Comparison of ENCODE assay signal across 8 cellular contexts in the genomic region with DNA sequence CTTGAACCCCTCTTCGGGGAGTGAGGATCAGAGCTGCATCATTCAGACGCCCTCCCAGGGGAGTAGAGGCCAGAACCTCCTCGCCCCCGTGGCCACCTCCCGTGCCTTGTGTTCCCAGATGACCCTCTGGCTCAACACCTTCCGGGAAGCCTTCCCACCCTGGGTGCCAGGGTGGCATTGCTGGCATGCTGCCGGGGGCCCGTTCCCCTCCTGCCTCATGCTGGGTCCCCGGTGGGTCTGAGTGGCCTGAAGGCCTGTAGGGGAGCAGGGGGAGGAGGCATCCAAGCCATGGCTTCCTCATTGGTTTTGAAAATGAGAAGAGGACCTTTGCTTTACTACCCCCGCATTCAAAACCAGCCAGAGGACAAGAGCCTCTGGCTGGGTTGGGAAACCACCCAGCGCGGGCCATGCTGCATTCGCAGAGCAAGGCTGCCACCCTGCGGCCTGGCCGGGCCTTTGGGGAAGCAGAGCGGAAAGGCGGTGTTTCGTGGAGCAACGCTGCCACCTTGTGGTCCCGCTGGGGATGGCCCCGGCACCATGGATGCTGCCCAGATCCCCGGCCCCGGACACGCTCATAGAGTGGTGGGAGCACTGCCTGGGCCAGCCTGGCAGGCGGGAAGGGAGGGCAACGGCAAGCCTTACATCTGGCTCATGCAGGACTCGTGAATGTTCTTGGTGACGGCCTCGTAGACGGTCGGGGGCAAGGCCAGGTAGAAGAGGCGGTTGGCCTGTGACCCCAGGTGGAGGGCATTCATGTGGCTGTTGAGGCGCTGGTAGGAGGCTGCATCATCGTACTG. TPM values are rescaled to one million over a fixed set of nuclear protein-coding genes. Genes with fewer than 3 reads are reported as not detected.
A peak's percentile ranks its signal among the peaks of the same experiment; 100 is the strongest.
DNase-seq lines count a peak whose midpoint lies in the region; ATAC-seq, FAIRE-seq and TF ChIP-seq lines count a peak whose summit lies in the region.

No MANE protein-coding gene starts in this region.

- H3K4me2 ChIP-seq in MM.1S (ENCODE audit: low read depth, low read length): peak overlapping the region; percentile 13; the same call in 1 of the 2 replicates

- intact Hi-C loops in ovary (cut with DNase I): loop anchor here in 1 of 4 donors (5.0 kb wide), 1 partner anchor 132 kb away; no protein-coding TSS in a partner anchor

- TF ChIP-seq EP300 in ovary (IDR thresholded peaks at IDR 0.05) (no peak), tibial nerve (IDR thresholded peaks at IDR 0.05) (peak in 1 of 2 donors; percentile 78)

- peak; percentile 20 for TF ChIP-seq POLR2A in ovary (IDR thresholded peaks at IDR 0.05)
- no peak for TF ChIP-seq POLR2A in tibial nerve (IDR thresholded peaks at IDR 0.05)

- peaks cover 4% of the 10 kb centered on the region for H3K4me1 ChIP-seq in MM.1S (ENCODE audit: low read length)
- H3K4me1 ChIP-seq in foreskin keratinocyte: no peaks in the 10 kb centered on the region
- H3K4me1 ChIP-seq in ovary (ENCODE audit: insufficient read depth): peaks cover 3% of the 10 kb centered on the region
- H3K4me1 ChIP-seq in tibial nerve: peaks cover 0 to 11% (median 2%) of the 10 kb centered on the region in 4 donors

- H3K4me3 ChIP-seq in H7 (ENCODE audit: insufficient read depth, low read depth, low read length) (no peak overlapping the region), MM.1S (ENCODE audit: low read length) (no peak overlapping the region), ovary (no peak overlapping the region), tibial nerve (no peak overlapping the region)

- DNase-seq in H7: peak; percentile 95
- DNase-seq in MM.1S: peak; percentile 82
- DNase-seq in SIG-M5 treated with dmso at 0.1 percent for 504 hours (lab: John Stamatoyannopoulos, UW; ENCODE audit: unreplicated experiment): peak; percentile 76
- peak; percentile 72 for DNase-seq in activated effector memory CD4-positive, alpha-beta T cell treated with Interleukin-2 at 50 U/mL for 16 hours
- peak in 1 of 2 donors; percentile 25 for DNase-seq in foreskin keratinocyte
- DNase-seq in ovary: peak; percentile 87 to 93 (median 92)
- peak; percentile 70 for DNase-seq in tibial nerve (ENCODE audit: low spot score in 2 of 2)

- no peaks in the 10 kb centered on the region for H3K79me2 ChIP-seq in MM.1S (ENCODE audit: low read length)

- no peaks in the 10 kb centered on the region for H3F3A ChIP-seq in MM.1S (ENCODE audit: insufficient read depth, low read length)

- WGBS in ovary, 3 donors: 18 to 27% (median 23%) methylated on average over 28 to 34 of the region's 34 CpGs
- WGBS in tibial nerve, 2 donors: 21% methylated on average over 24 of the region's 34 CpGs; no CpG with 5 or more reads in 1 of the 2 donors

- peak; percentile 82 for ATAC-seq in foreskin keratinocyte

- H3K27ac ChIP-seq in MM.1S (ENCODE audit: low read length) (no peak overlapping the region), foreskin keratinocyte (no peak overlapping the region), ovary (peak overlapping the region in 1 of 2 donors; percentile 34), tibial nerve (peak overlapping the region; percentile 33 to 71 (median 53))

- H3K36me3 ChIP-seq in H7 (replicated peaks; ENCODE audit: control insufficient read depth, insufficient read depth, low read length) (peaks cover 9% of the 10 kb centered on the region), MM.1S (replicated peaks; ENCODE audit: insufficient read depth, low read length) (no peaks in the 10 kb centered on the region), ovary (no peaks in the 10 kb centered on the region), tibial nerve (peaks cover 0 to 21% (median 0%) of the 10 kb centered on the region in 3 donors)

- H3K27me3 ChIP-seq in H7 (ENCODE audit: control insufficient read depth, insufficient read depth, low read length): no peaks in the 10 kb centered on the region
- H3K27me3 ChIP-seq in MM.1S (replicated peaks; ENCODE audit: insufficient read depth, low read length): no peaks in the 10 kb centered on the region
- H3K27me3 ChIP-seq in foreskin keratinocyte: no peaks in the 10 kb centered on the region
- no peaks in the 10 kb centered on the region for H3K27me3 ChIP-seq in ovary
- H3K27me3 ChIP-seq in tibial nerve: no peaks in the 10 kb centered on the region

- TF ChIP-seq CTCF in MM.1S (IDR thresholded peaks at IDR 0.05; ENCODE audit: low read length) (peak; percentile 99), foreskin keratinocyte (conservative IDR thresholded peaks at IDR 0.05) (peak; percentile 99), ovary (IDR thresholded peaks at IDR 0.05) (peak; percentile 98 to 99 (median 99)), tibial nerve (IDR thresholded peaks at IDR 0.05) (peak; percentile 82 to 100 (median 97))

- H2AFZ ChIP-seq in MM.1S (ENCODE audit: low read length): 0 out of 2 replicates have a peak overlapping the region, but pooled peaks have one; percentile 43

- H4K20me1 ChIP-seq in MM.1S (ENCODE audit: insufficient read depth, low read length): no peaks in the 10 kb centered on the region

- peak overlapping the region; percentile 25; the same call in 1 of the 2 replicates for H3K9ac ChIP-seq in MM.1S (ENCODE audit: low read length)

- H3K9me2 ChIP-seq in MM.1S (replicated peaks; ENCODE audit: insufficient read depth, low read length): no peaks in the 10 kb centered on the region

- FAIRE-seq in G401.6 (lab: Jason Lieb, UNC): peak; percentile 87

- H3K9me3 ChIP-seq in MM.1S (replicated peaks; ENCODE audit: insufficient read depth, low read length): no peaks in the 10 kb centered on the region
- no peaks in the 10 kb centered on the region for H3K9me3 ChIP-seq in ovary
- no peaks in the 10 kb centered on the region for H3K9me3 ChIP-seq in tibial nerve

RNA-seq across cellular contexts. Expression of a gene that starts 11.9 kb away (rescaled TPM):
- 51.8 and 58.0 TPM in 2 replicates for total RNA-seq in H7 (2014; rRNA removed; shearing (Covaris generic))
- total RNA-seq in foreskin keratinocyte: 88.2 and 94.3 TPM in 2 replicates
- 102 and 112 TPM in 2 replicates for polyA plus RNA-seq in foreskin keratinocyte
- total RNA-seq in ovary: 100 to 1,000 TPM in 1 of 7 donors, 10 to 100 TPM in 6; 18.0 to 115 (median 57.5) TPM
- 10 to 100 TPM; 19.0 to 26.3 TPM for polyA plus RNA-seq in ovary
- 10 to 100 TPM; 30.6 to 89.7 (median 41.8) TPM for total RNA-seq in tibial nerve

RNA-seq across cellular contexts. Expression of a gene that starts 12.7 kb away (rescaled TPM):
- 22.1 and 24.3 TPM in 2 replicates for total RNA-seq in H7 (2014; rRNA removed; shearing (Covaris generic))
- total RNA-seq in foreskin keratinocyte: 20.1 and 21.7 TPM in 2 replicates
- polyA plus RNA-seq in foreskin keratinocyte: 23.1 and 24.9 TPM in 2 replicates
- 10 to 100 TPM in 6 of 7 donors, 1 to 10 TPM in 1; 8.0 to 28.6 (median 22.9) TPM for total RNA-seq in ovary
- polyA plus RNA-seq in ovary: 10 to 100 TPM in 1 of 2 donors, 1 to 10 TPM in 1; 1.5 to 16.1 TPM
- 10 to 100 TPM; 14.2 to 43.1 (median 29.0) TPM for total RNA-seq in tibial nerve

RNA-seq across cellular contexts. Expression of a gene that starts 18.7 kb away (rescaled TPM):
- 31.6 and 42.5 TPM in 2 replicates for total RNA-seq in H7 (2014; rRNA removed; shearing (Covaris generic))
- 23.7 and 27.1 TPM in 2 replicates for total RNA-seq in foreskin keratinocyte
- polyA plus RNA-seq in foreskin keratinocyte: 31.9 and 36.8 TPM in 2 replicates
- 10 to 100 TPM; 34.6 to 76.8 (median 62.9) TPM for total RNA-seq in ovary
- 10 to 100 TPM in 1 of 2 donors, 1 to 10 TPM in 1; 3.6 to 81.6 TPM for polyA plus RNA-seq in ovary
- 10 to 100 TPM; 40.9 to 76.5 (median 55.7) TPM for total RNA-seq in tibial nerve

RNA-seq across cellular contexts. Expression of a gene that starts 44.3 kb away (rescaled TPM):
- total RNA-seq in H7 (2014; rRNA removed; shearing (Covaris generic)): 17.0 and 18.4 TPM in 2 replicates
- total RNA-seq in foreskin keratinocyte (22.3 and 24.0 TPM in 2 replicates), ovary (10 to 100 TPM; 19.6 to 49.8 (median 42.3) TPM), tibial nerve (10 to 100 TPM; 17.8 to 40.6 (median 27.0) TPM)
- polyA plus RNA-seq in foreskin keratinocyte (23.4 and 25.2 TPM in 2 replicates), ovary (10 to 100 TPM in 1 of 2 donors, 1 to 10 TPM in 1; 5.5 to 35.1 TPM)

RNA-seq across cellular contexts. Expression of a gene that starts 48.3 kb away (rescaled TPM):
- 64.8 and 84.0 TPM in 2 replicates for total RNA-seq in H7 (2014; rRNA removed; shearing (Covaris generic))
- total RNA-seq in foreskin keratinocyte (42.1 and 44.9 TPM in 2 replicates), ovary (10 to 100 TPM; 17.2 to 35.5 (median 29.3) TPM), tibial nerve (10 to 100 TPM; 39.0 to 58.5 (median 43.4) TPM)
- polyA plus RNA-seq in foreskin keratinocyte (36.2 and 38.2 TPM in 2 replicates), ovary (10 to 100 TPM; 14.6 to 21.6 TPM)

Comparison
In these comparisons a context has a peak if more than half of its experiments do, and no peak if none do; other contexts are left out.
1. H3K27ac ChIP-seq: peak in tibial nerve (4 of 4); none in MM.1S (single experiment) and foreskin keratinocyte (single experiment).
2. Peak in every context shown above with its lines, with median percentiles within 50 percentile points of each other: CTCF ChIP-seq.